Comparison of ENCODE assay signal across 11 cellular contexts in the genomic region with DNA sequence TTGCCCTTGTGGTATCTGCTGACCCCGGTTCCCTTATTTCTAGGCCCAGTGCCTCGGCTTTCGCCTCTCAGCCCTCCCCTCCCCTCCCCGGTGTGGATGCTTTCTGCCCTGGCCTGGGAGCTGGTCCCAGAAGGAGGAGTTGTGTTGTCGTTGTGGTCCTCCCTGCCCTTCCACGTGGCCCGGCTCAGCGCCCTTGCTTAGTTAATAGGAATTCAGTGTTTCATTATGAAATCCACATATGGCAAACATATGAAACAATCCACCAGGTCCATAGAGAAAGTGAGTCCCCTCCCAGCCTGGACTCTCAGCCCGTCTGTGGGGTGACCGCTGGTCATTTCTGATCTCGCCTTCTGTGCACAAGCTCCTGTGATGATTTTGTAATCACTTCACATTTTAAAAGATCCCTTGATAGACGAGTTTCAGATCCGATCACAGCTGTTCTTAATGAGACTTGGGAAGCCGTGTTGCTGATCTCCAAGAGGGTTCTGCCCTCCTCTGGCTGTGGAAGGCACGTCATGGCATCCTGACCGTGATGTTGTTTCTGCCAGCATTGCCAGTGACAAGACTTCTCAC.
A peak's percentile ranks its signal among the peaks of the same experiment; 100 is the strongest.
DNase-seq lines count a peak whose midpoint lies in the region; ATAC-seq and TF ChIP-seq lines count a peak whose summit lies in the region.
"Had no signal": no experiment of that assay in that cellular context is flagged by ENCODE, and none has a peak within 500 bp of the region (broad histone marks: within the 10 kb centered on the region; RNA-seq: fewer than 3 reads in every experiment).

No MANE protein-coding gene starts in this region.

- no TSS peak for BruUV-seq in HCT116 (replicated peaks; lab: Mats Ljungman, UMichigan)

- POLR2A ChIA-PET in HCT116 (lab: Charles Lee): no interaction called here

- no peak for TF ChIP-seq RAD21 in HCT116 (IDR thresholded peaks at IDR 0.05; ENCODE audit: low read depth)

- no peak for ATAC-seq in HCT116
- peak; percentile 52 for ATAC-seq in left lung
- no peak for ATAC-seq in GM19395 (IDR thresholded peaks at IDR 0.05; ENCODE audit: unreplicated experiment)

- no peak overlapping the region for H2AFZ ChIP-seq in HCT116 (ENCODE audit: low read depth, low read length, poor library complexity, severe bottlenecking)
- H2AFZ ChIP-seq: parathyroid adenoma had no signal

- CTCF ChIA-PET in HCT116 (lab: Charles Lee): no interaction called here

- no peak overlapping the region for H3K9ac ChIP-seq in HCT116 (ENCODE audit: low read length)
- H3K9ac ChIP-seq: parathyroid adenoma had no signal

- H3K4me2 ChIP-seq in HCT116 (ENCODE audit: low read length): no peak overlapping the region

- no peak overlapping the region for H3K4me3 ChIP-seq in HCT116 (replicated peaks in 1 of 2; ENCODE audit: low read depth in 1 of 2, low read length in 2 of 2)
- no peak overlapping the region for H3K4me3 ChIP-seq in left lung

- 0 out of 6 replicates have a peak, but pooled peaks of 1 of the 3 experiments have one; percentile 12 for TF ChIP-seq CTCF in HCT116 (IDR thresholded peaks at IDR 0.05 in 2 of 3, conservative IDR thresholded peaks at IDR 0.05 in 1 of 3; ENCODE audit: borderline replicate concordance in 1 of 3, insufficient read depth in 1 of 3, low read depth in 2 of 3, low read length in 2 of 3)
- no peak for TF ChIP-seq CTCF in left lung (IDR thresholded peaks at IDR 0.05)

- DNase-seq in HCT116 (ENCODE audit: low read depth, low spot score): peak; percentile 4
- DNase-seq in dermis blood vessel endothelial cell: peak; percentile 15
- peak; percentile 54 to 70 for DNase-seq in left lung
- peak; percentile 59 for DNase-seq in superior temporal gyrus (ENCODE audit: extremely low spot score)
- no peak for DNase-seq in SHP77 treated with DMSO at 0.1 percent for 48 hours (lab: John Stamatoyannopoulos, UW)
- no peak for DNase-seq in NCI-H446 (lab: John Stamatoyannopoulos, UW)
- DNase-seq in activated CD4-positive, alpha-beta T cell treated with anti-CD3 and anti-CD28 coated beads for 4 hours: no peak
- DNase-seq: activated naive CD4-positive, alpha-beta T cell; NCI-H2081 treated with DMSO at 0.1 percent for 48 hours had no signal

- H3K27ac ChIP-seq in HCT116 (ENCODE audit: low read depth, low read length) (no peak overlapping the region), left lung (peak overlapping the region in 1 of 2 donors; percentile 10)
- H3K27ac ChIP-seq: parathyroid adenoma had no signal

- H3K79me2 ChIP-seq in HCT116 (ENCODE audit: insufficient read depth, low read length): no peaks in the 10 kb centered on the region
- H3K79me2 ChIP-seq: parathyroid adenoma had no signal

- H3K4me1 ChIP-seq in HCT116 (ENCODE audit: control insufficient read depth in 1 of 2, insufficient read depth in 2 of 2, low read length in 2 of 2) (no peaks in the 10 kb centered on the region), left lung (no peaks in the 10 kb centered on the region)
- H3K4me1 ChIP-seq: parathyroid adenoma had no signal

- no peaks in the 10 kb centered on the region for H3K36me3 ChIP-seq in HCT116 (ENCODE audit: control insufficient read depth in 1 of 2, insufficient read depth in 2 of 2, low read length in 2 of 2)
- peaks cover 0 to 87% of the 10 kb centered on the region in 2 donors for H3K36me3 ChIP-seq in left lung

- TF ChIP-seq POLR2A in HCT116 (IDR thresholded peaks at IDR 0.05; ENCODE audit: borderline replicate concordance, extremely low read depth, insufficient read depth, insufficient read length): no peak

- H3K9me3 ChIP-seq in HCT116 (ENCODE audit: control insufficient read depth in 1 of 2, insufficient read depth in 1 of 2, low read depth in 1 of 2, low read length in 2 of 2): no peaks in the 10 kb centered on the region
- no peaks in the 10 kb centered on the region for H3K9me3 ChIP-seq in left lung

- RAD21 ChIA-PET in HCT116 (lab: Charles Lee; ENCODE audit: low non-redundant PET in 1 of 2, low total read pairs in 2 of 2, uncharacterized antibody in 2 of 2, unreplicated experiment in 2 of 2): no interaction called here

- no peaks in the 10 kb centered on the region for H4K20me1 ChIP-seq in HCT116 (ENCODE audit: insufficient read depth)

- no peaks in the 10 kb centered on the region for H3K9me2 ChIP-seq in HCT116 (ENCODE audit: insufficient read depth)

- intact Hi-C loops in HCT116 (cut with micrococcal nuclease): no loop called here
- intact Hi-C loops in left lung (cut with DNase I): no loop called here

- H3K27me3 ChIP-seq in HCT116 (ENCODE audit: insufficient read depth, low read length): no peaks in the 10 kb centered on the region
- no peaks in the 10 kb centered on the region for H3K27me3 ChIP-seq in left lung

TF ChIP-seq in HCT116, 20 proteins besides CTCF, POLR2A, EP300 and RAD21:
- TF ChIP-seq CBX3 (IDR thresholded peaks at IDR 0.05; ENCODE audit: low read depth): no peak
- TF ChIP-seq ZFX (IDR thresholded peaks at IDR 0.05): no peak
- no peak for TF ChIP-seq EGR1 (IDR thresholded peaks at IDR 0.05; ENCODE audit: low read depth)
- no peak for TF ChIP-seq ELF1 (IDR thresholded peaks at IDR 0.05; ENCODE audit: borderline replicate concordance, low read depth)
- no peak for TF ChIP-seq EZH2 (IDR thresholded peaks at IDR 0.05)
- no peak for TF ChIP-seq TCF7L2 (IDR thresholded peaks at IDR 0.05; ENCODE audit: borderline replicate concordance, extremely low read depth, insufficient read depth, insufficient read length)
- TF ChIP-seq YY1 (IDR thresholded peaks at IDR 0.05; ENCODE audit: extremely low read depth, insufficient replicate concordance, low read depth, low read length): no peak

Comparison
In these comparisons a context has a peak if more than half of its experiments do, and no peak if none do; other contexts are left out.
1. DNase-seq: peak in HCT116 (single experiment), dermis blood vessel endothelial cell (single experiment), left lung (2 of 2) and superior temporal gyrus (single experiment); none in SHP77 treated with DMSO at 0.1 percent for 48 hours (single experiment), NCI-H446 (0 of 2) and activated CD4-positive, alpha-beta T cell treated with anti-CD3 and anti-CD28 coated beads for 4 hours (0 of 2).